In genomic region chr2:203535784-203536590, GRCh38 we compare ENCODE assay signal across 8 cellular contexts. TPM values are rescaled to one million over a fixed set of nuclear protein-coding genes. Genes with fewer than 3 reads are reported as not detected.
DNase-seq lines count a peak whose midpoint lies in the region; ATAC-seq and TF ChIP-seq lines count a peak whose summit lies in the region.

No MANE protein-coding gene starts in this region.

- no peak for ATAC-seq in CD4-positive, alpha-beta T cell (ENCODE audit: poor library complexity)
- ATAC-seq in HG03457 (IDR thresholded peaks at IDR 0.05; ENCODE audit: unreplicated experiment), result no peak
- ATAC-seq in HG03342 (IDR thresholded peaks at IDR 0.05; ENCODE audit: unreplicated experiment), result no peak

- peaks cover 5% of the 10 kb centered on the region for H3K27me3 Mint-ChIP-seq in CD4-positive, alpha-beta T cell

- peak overlapping the region; percentile 97 for H3K4me3 Mint-ChIP-seq in CD4-positive, alpha-beta T cell

- H3K36me3 Mint-ChIP-seq in CD4-positive, alpha-beta T cell (ENCODE audit: low read depth), result peaks cover 4% of the 10 kb centered on the region

- H3K27me3 ChIP-seq in CD4-positive, alpha-beta T cell (ENCODE audit: control insufficient read depth, insufficient read depth, low read length), result no peaks in the 10 kb centered on the region
- H3K27me3 ChIP-seq in MG63, result no peaks in the 10 kb centered on the region
- H3K27me3 ChIP-seq in muscle layer of duodenum (ENCODE audit: low read depth, low read length), result no peaks in the 10 kb centered on the region

- DNase-seq in CD4-positive, alpha-beta T cell, result no peak
- DNase-seq in MG63, result no peak
- DNase-seq in dedifferentiated amniotic fluid mesenchymal stem cell (ENCODE audit: extremely low spot score), result peak; percentile 43
- DNase-seq in stimulated activated CD4-positive, alpha-beta T cell treated with anti-CD3 and anti-CD28 coated beads, Interleukin-2, amount 100 ng/mL, for 48 hours, result no peak
- no peak for DNase-seq in stimulated activated CD8-positive, alpha-beta memory T cell treated with anti-CD3 and anti-CD28 coated beads, Interleukin-4, amount 100 ng/mL, for 48 hours

- no peaks in the 10 kb centered on the region for H3K9me3 ChIP-seq in CD4-positive, alpha-beta T cell (ENCODE audit: control insufficient read depth, low read length)
- H3K9me3 ChIP-seq in MG63 (peaks cover 3% of the 10 kb centered on the region), muscle layer of duodenum (ENCODE audit: control insufficient read depth in 1 of 2, low read length in 2 of 2) (no peaks in the 10 kb centered on the region)

- intact Hi-C loops in CD4-positive, alpha-beta T cell (cut with DNase I, micrococcal nuclease), result loop anchor here in 1 of 2 experiments (2.0 to 10.0 kb wide), 2 partner anchors 171 to 249 kb away; partner anchors contain the start of gene CD28

- no peaks in the 10 kb centered on the region for H3K9me3 Mint-ChIP-seq in CD4-positive, alpha-beta T cell

- H3K4me3 ChIP-seq in MG63, result peak overlapping the region; percentile 54
- H3K4me3 ChIP-seq in muscle layer of duodenum (ENCODE audit: low read depth in 1 of 2, low read length in 2 of 2), result peak overlapping the region; percentile 64 to 76

- TF ChIP-seq CTCF in CD4-positive, alpha-beta T cell (IDR thresholded peaks at IDR 0.05), result no peak

- H3K27ac ChIP-seq in CD4-positive, alpha-beta T cell (ENCODE audit: low read depth, low read length), result no peak overlapping the region
- peak overlapping the region; percentile 97 for H3K27ac ChIP-seq in muscle layer of duodenum (ENCODE audit: low read length)

- H3K4me1 ChIP-seq in muscle layer of duodenum (ENCODE audit: control insufficient read depth in 1 of 2, insufficient read depth in 2 of 2, low read length in 2 of 2), result peaks cover 0 to 10% of the 10 kb centered on the region in 2 donors

- H3K4me1 Mint-ChIP-seq in CD4-positive, alpha-beta T cell (ENCODE audit: low read depth), result peaks cover 33% of the 10 kb centered on the region

- CTCF ChIA-PET in CD4-positive, alpha-beta T cell (lab: Charles Lee), result no interaction called here

- POLR2A ChIA-PET in CD4-positive, alpha-beta T cell (lab: Charles Lee), result interaction anchor here (2.0 to 4.0 kb wide), 3 partner anchors 171 to 205 kb away, joined by 9 to 16 read pairs (median 12); partner anchors contain the start of gene CD28

- peak overlapping the region; percentile 80 for H3K27ac Mint-ChIP-seq in CD4-positive, alpha-beta T cell

- H3K36me3 ChIP-seq in MG63 (peaks cover 17% of the 10 kb centered on the region), muscle layer of duodenum (ENCODE audit: control insufficient read depth in 1 of 2, insufficient read depth in 2 of 2, low read length in 2 of 2) (peaks cover 0 to 4% of the 10 kb centered on the region in 2 donors)

RNA-seq across cellular contexts. Expression of gene RAPH1, which starts 0.9 kb away (rescaled TPM):
- total RNA-seq in CD4-positive, alpha-beta T cell, result 1 to 10 TPM; 4.3 to 5.8 TPM
- 12.5 and 57.0 TPM in 2 replicates for total RNA-seq in MG63 (2014; rRNA removed; shearing (Covaris generic); ENCODE audit: low replicate concordance)
